Comparison of ENCODE assay signal across 8 cellular contexts in genomic region chr2:231037731-231038482, GRCh38. TPM values are rescaled to one million over a fixed set of nuclear protein-coding genes. Genes with fewer than 3 reads are reported as not detected.
A peak's percentile ranks its signal among the peaks of the same experiment; 100 is the strongest.
DNase-seq lines count a peak whose midpoint lies in the region; ATAC-seq and TF ChIP-seq lines count a peak whose summit lies in the region.

No MANE protein-coding gene starts in this region.

- H3K4me3 ChIP-seq in WERI-Rb-1 (ENCODE audit: low read depth, low read length) = peak overlapping the region; percentile 69

- no peak overlapping the region for H3K27ac Mint-ChIP-seq in stimulated activated effector memory CD8-positive, alpha-beta T cell treated with anti-CD3 and anti-CD28 coated beads, Interleukin-12 subunit alpha, Interleukin-12 subunit beta, amount 100 ng/mL, for 72 hours

- H3K36me3 ChIP-seq in WERI-Rb-1 = no peaks in the 10 kb centered on the region

- H3K27me3 ChIP-seq in WERI-Rb-1 (ENCODE audit: insufficient read depth, low read depth, severe bottlenecking) = no peaks in the 10 kb centered on the region

- peak overlapping the region; percentile 57 for H3K4me3 Mint-ChIP-seq in stimulated activated effector memory CD8-positive, alpha-beta T cell treated with anti-CD3 and anti-CD28 coated beads, Interleukin-12 subunit alpha, Interleukin-12 subunit beta, amount 100 ng/mL, for 72 hours

- no peak for TF ChIP-seq CTCF in WERI-Rb-1 (IDR thresholded peaks at IDR 0.05; ENCODE audit: low read depth, low read length)

- DNase-seq in NOMO-1 treated with DMSO at 0.1 percent for 48 hours (lab: John Stamatoyannopoulos, UW; ENCODE audit: unreplicated experiment) = peak; percentile 4
- DNase-seq in NOMO-1 (lab: John Stamatoyannopoulos, UW; ENCODE audit: unreplicated experiment in 2 of 2) = no peak
- peak; percentile 47 for DNase-seq in WERI-Rb-1
- DNase-seq in iPS-NIHi11 (ENCODE audit: low spot score) = peak; percentile 79
- no peak for DNase-seq in stimulated activated effector memory CD8-positive, alpha-beta T cell treated with anti-CD3 and anti-CD28 coated beads, Interleukin-12 subunit alpha, Interleukin-12 subunit beta, amount 100 ng/mL, for 72 hours (ENCODE audit: low spot score in 2 of 2)
- DNase-seq in ureter (ENCODE audit: low spot score) = no peak

- H3K27ac ChIP-seq in WERI-Rb-1 = no peak overlapping the region

- no peaks in the 10 kb centered on the region for H3K9me3 ChIP-seq in WERI-Rb-1 (ENCODE audit: severe bottlenecking)

- no peaks in the 10 kb centered on the region for H3K36me3 Mint-ChIP-seq in stimulated activated effector memory CD8-positive, alpha-beta T cell treated with anti-CD3 and anti-CD28 coated beads, Interleukin-12 subunit alpha, Interleukin-12 subunit beta, amount 100 ng/mL, for 72 hours

- H3K9me3 Mint-ChIP-seq in stimulated activated effector memory CD8-positive, alpha-beta T cell treated with anti-CD3 and anti-CD28 coated beads, Interleukin-12 subunit alpha, Interleukin-12 subunit beta, amount 100 ng/mL, for 72 hours = no peaks in the 10 kb centered on the region

- H3K4me1 Mint-ChIP-seq in stimulated activated effector memory CD8-positive, alpha-beta T cell treated with anti-CD3 and anti-CD28 coated beads, Interleukin-12 subunit alpha, Interleukin-12 subunit beta, amount 100 ng/mL, for 72 hours = peaks cover 9% of the 10 kb centered on the region

- ATAC-seq in stimulated activated effector memory CD8-positive, alpha-beta T cell treated with anti-CD3 and anti-CD28 coated beads, Interleukin-12 subunit alpha, Interleukin-12 subunit beta, amount 100 ng/mL, for 72 hours = peak; percentile 46
- ATAC-seq in GM21367 (IDR thresholded peaks at IDR 0.05; ENCODE audit: unreplicated experiment) (no peak), HG03442 (IDR thresholded peaks at IDR 0.05; ENCODE audit: unreplicated experiment) (no peak)

RNA-seq across cellular contexts. Expression of gene C2orf72, which starts 0.6 kb away (rescaled TPM):
- 1.0 TPM for total RNA-seq in ureter

RNA-seq across cellular contexts. Expression of gene PSMD1, which starts 18.8 kb away (rescaled TPM):
- total RNA-seq in ureter = 102 TPM

RNA-seq across cellular contexts. Expression of gene SPATA3, which starts 42.0 kb away (rescaled TPM):
- total RNA-seq in ureter = not detected

Comparison
In these comparisons a context has a peak if more than half of its experiments do, and no peak if none do; other contexts are left out.
1. DNase-seq: peak in NOMO-1 treated with DMSO at 0.1 percent for 48 hours (single experiment), WERI-Rb-1 (single experiment) and iPS-NIHi11 (single experiment); none in NOMO-1 (0 of 2), stimulated activated effector memory CD8-positive, alpha-beta T cell treated with anti-CD3 and anti-CD28 coated beads, Interleukin-12 subunit alpha, Interleukin-12 subunit beta, amount 100 ng/mL, for 72 hours (0 of 2) and ureter (single experiment).